22 cellular contexts compared by ENCODE assay signal in genomic region chr17:4539576-4540223, GRCh38. TPM values are rescaled to one million over a fixed set of nuclear protein-coding genes. Genes with fewer than 3 reads are reported as not detected.
"Had no signal": no experiment of that assay in that cellular context is flagged by ENCODE, and none has a peak within 500 bp of the region (broad histone marks: within the 10 kb centered on the region; RNA-seq: fewer than 3 reads in every experiment).

No MANE protein-coding gene starts in this region.

- DNase-seq: activated CD4-positive, alpha-beta memory T cell treated with anti-CD3 and anti-CD28 coated beads for 36 hours; activated CD4-positive, alpha-beta T cell treated with anti-CD3 and anti-CD28 coated beads for 36 hours; activated CD8-positive, alpha-beta memory T cell treated with anti-CD3 and anti-CD28 coated beads, Interleukin-2, amount 10 ng/mL, durations not matched to agents 7 days and 5 days; activated naive CD4-positive, alpha-beta T cell treated with anti-CD3 and anti-CD28 coated beads for 36 hours; activated T-cell treated with anti-CD3 and anti-CD28 coated beads, Interleukin-2, amount 50 U/mL, for 1 hour; esophagus squamous epithelium; midbrain; stimulated activated CD4-positive, alpha-beta T cell treated with anti-CD3 and anti-CD28 coated beads, Interleukin-2, amount 100 ng/mL, for 24 hours; stomach; T-helper 2 cell had no signal

- H3K27me3 Mint-ChIP-seq: activated CD4-positive, alpha-beta memory T cell treated with anti-CD3 and anti-CD28 coated beads for 36 hours; activated CD4-positive, alpha-beta T cell treated with anti-CD3 and anti-CD28 coated beads for 36 hours; activated CD8-positive, alpha-beta memory T cell treated with anti-CD3 and anti-CD28 coated beads, Interleukin-2, amount 10 ng/mL, durations not matched to agents 7 days and 5 days had no signal

- H3K27ac ChIP-seq: ascending aorta, thoracic aorta had no signal

- FAIRE-seq: colon, urothelium cell line had no signal

- H3K9me3 ChIP-seq: ascending aorta, breast epithelium, esophagus squamous epithelium, right atrium auricular region, stomach, thoracic aorta had no signal

- H3K9me3 Mint-ChIP-seq: activated CD4-positive, alpha-beta memory T cell treated with anti-CD3 and anti-CD28 coated beads for 36 hours; activated naive CD4-positive, alpha-beta T cell treated with anti-CD3 and anti-CD28 coated beads for 36 hours; activated T-helper 2 cell treated with anti-CD3 and anti-CD28 coated beads, Interferon-gamma antibody, Interleukin-2, Interleukin-4, amounts not matched to agents 10 μg/mL and 5 μg/mL and 100 μg/mL, durations not matched to agents 14 hours and 24 hours and 36 hours had no signal

- H3K4me3 ChIP-seq: ascending aorta, breast epithelium, right atrium auricular region, stomach, thoracic aorta had no signal

- H3K4me3 Mint-ChIP-seq: activated CD4-positive, alpha-beta memory T cell treated with anti-CD3 and anti-CD28 coated beads for 36 hours; activated CD4-positive, alpha-beta T cell treated with anti-CD3 and anti-CD28 coated beads for 36 hours; activated CD8-positive, alpha-beta memory T cell treated with anti-CD3 and anti-CD28 coated beads, Interleukin-2, amount 10 ng/mL, durations not matched to agents 7 days and 5 days; activated naive CD4-positive, alpha-beta T cell treated with anti-CD3 and anti-CD28 coated beads for 36 hours had no signal

- H3K27me3 ChIP-seq: ascending aorta, breast epithelium, right atrium auricular region had no signal

- H3K4me1 Mint-ChIP-seq: activated CD4-positive, alpha-beta T cell treated with anti-CD3 and anti-CD28 coated beads for 36 hours; activated CD8-positive, alpha-beta memory T cell treated with anti-CD3 and anti-CD28 coated beads, Interleukin-2, amount 10 ng/mL, durations not matched to agents 7 days and 5 days had no signal

- H3K27ac Mint-ChIP-seq: activated CD4-positive, alpha-beta memory T cell treated with anti-CD3 and anti-CD28 coated beads for 36 hours; activated CD4-positive, alpha-beta T cell treated with anti-CD3 and anti-CD28 coated beads for 36 hours; activated CD8-positive, alpha-beta memory T cell treated with anti-CD3 and anti-CD28 coated beads, Interleukin-2, amount 10 ng/mL, durations not matched to agents 7 days and 5 days; activated naive CD4-positive, alpha-beta T cell treated with anti-CD3 and anti-CD28 coated beads for 36 hours; activated T-helper 2 cell treated with anti-CD3 and anti-CD28 coated beads, Interferon-gamma antibody, Interleukin-2, Interleukin-4, amounts not matched to agents 10 μg/mL and 5 μg/mL and 100 μg/mL, durations not matched to agents 14 hours and 24 hours and 36 hours; progenitor cell of endocrine pancreas had no signal

- H3K36me3 ChIP-seq: breast epithelium had no signal

RNA-seq across cellular contexts. Expression of gene GGT6, which starts 20.7 kb away (rescaled TPM):
- total RNA-seq: activated CD4-positive, alpha-beta memory T cell treated with anti-CD3 and anti-CD28 coated beads for 36 hours; activated CD4-positive, alpha-beta T cell treated with anti-CD3 and anti-CD28 coated beads for 36 hours; activated CD8-positive, alpha-beta memory T cell treated with anti-CD3 and anti-CD28 coated beads, Interleukin-2, amount 10 ng/mL, durations not matched to agents 7 days and 5 days; activated naive CD4-positive, alpha-beta T cell treated with anti-CD3 and anti-CD28 coated beads for 36 hours; activated T-helper 2 cell treated with anti-CD3 and anti-CD28 coated beads, Interferon-gamma antibody, Interleukin-2, Interleukin-4, amounts not matched to agents 10 μg/mL and 5 μg/mL and 100 μg/mL, durations not matched to agents 14 hours and 24 hours and 36 hours; ascending aorta; fibroblast of villous mesenchyme; lung microvascular endothelial cell; myocyte; progenitor cell of endocrine pancreas; right atrium auricular region; thoracic aorta had no signal
- polyA plus RNA-seq: neural cell had no signal

RNA-seq across cellular contexts. Expression of gene SMTNL2, which starts 44.6 kb away (rescaled TPM):
- total RNA-seq: activated CD4-positive, alpha-beta memory T cell treated with anti-CD3 and anti-CD28 coated beads for 36 hours; activated CD4-positive, alpha-beta T cell treated with anti-CD3 and anti-CD28 coated beads for 36 hours; activated CD8-positive, alpha-beta memory T cell treated with anti-CD3 and anti-CD28 coated beads, Interleukin-2, amount 10 ng/mL, durations not matched to agents 7 days and 5 days; activated naive CD4-positive, alpha-beta T cell treated with anti-CD3 and anti-CD28 coated beads for 36 hours; activated T-helper 2 cell treated with anti-CD3 and anti-CD28 coated beads, Interferon-gamma antibody, Interleukin-2, Interleukin-4, amounts not matched to agents 10 μg/mL and 5 μg/mL and 100 μg/mL, durations not matched to agents 14 hours and 24 hours and 36 hours; fibroblast of villous mesenchyme; lung microvascular endothelial cell had no signal
